ENCODE assay signal across 10 cellular contexts in genomic region chr3:52683611-52684010, GRCh38. TPM values are rescaled to one million over a fixed set of nuclear protein-coding genes. Genes with fewer than 3 reads are reported as not detected.
DNase-seq lines count a peak whose midpoint lies in the region; ATAC-seq and TF ChIP-seq lines count a peak whose summit lies in the region.
"Had no signal": no experiment of that assay in that cellular context is flagged by ENCODE, and none has a peak within 500 bp of the region (broad histone marks: within the 10 kb centered on the region; RNA-seq: fewer than 3 reads in every experiment).

No MANE protein-coding gene starts in this region.

- H3K27ac ChIP-seq in spleen = peak overlapping the region in 6 of 8 donors; percentile 13 to 99 (median 52)

- peaks cover 30 to 94% (median 76%) of the 10 kb centered on the region in 6 donors for H3K4me1 ChIP-seq in spleen

- peaks cover under 1 to 58% (median 21%) of the 10 kb centered on the region in 6 donors for H3K36me3 ChIP-seq in spleen

- intact Hi-C loops in spleen (cut with DNase I; ENCODE audit: low total_unique reads) = no loop called here

- peak; percentile 37 for DNase-seq in activated CD8-positive, alpha-beta memory T cell treated with anti-CD3 and anti-CD28 coated beads for 24 hours
- no peak for DNase-seq in activated CD8-positive, alpha-beta memory T cell treated with anti-CD3 and anti-CD28 coated beads, Interleukin-2, amount 50 U/mL, for 4 hours
- DNase-seq in T-helper 17 cell (no peak), fibroblast of the aortic adventitia (ENCODE audit: low read depth) (peak; percentile 34), spleen (no peak), GM19240 (ENCODE audit: insufficient read length, low spot score) (no peak), omental fat pad (ENCODE audit: low spot score) (no peak), SKM-1 (lab: John Stamatoyannopoulos, UW; ENCODE audit: unreplicated experiment) (no peak)
- DNase-seq: NCI-H1048; stimulated activated CD4-positive, alpha-beta T cell treated with anti-CD3 and anti-CD28 coated beads, Interleukin-2, amount 100 ng/mL, for 24 hours had no signal

- H3K9me3 ChIP-seq in T-helper 17 cell (ENCODE audit: control insufficient read depth, low read length, poor library complexity, severe bottlenecking) (no peaks in the 10 kb centered on the region), spleen (no peaks in the 10 kb centered on the region)

- ATAC-seq in T-helper 17 cell (no peak), omental fat pad (ENCODE audit: low FRiP score) (no peak)

- 71 to 91% (median 87%) methylated on average over 6 of the region's 6 CpGs for WGBS in spleen, 5 donors

- TF ChIP-seq CTCF in fibroblast of the aortic adventitia (IDR thresholded peaks at IDR 0.05; ENCODE audit: insufficient read depth, low read length) (no peak), spleen (IDR thresholded peaks at IDR 0.05 in 8 of 11, conservative IDR thresholded peaks at IDR 0.05 in 3 of 11) (no peak), omental fat pad (IDR thresholded peaks at IDR 0.05) (no peak)

- peaks cover 3% of the 10 kb centered on the region for H3K36me3 Mint-ChIP-seq in T-helper 17 cell (ENCODE audit: low read depth)

- H3K27me3 Mint-ChIP-seq in T-helper 17 cell = no peaks in the 10 kb centered on the region

- H3K4me1 Mint-ChIP-seq in T-helper 17 cell = peaks cover 41% of the 10 kb centered on the region

- H3K4me3 Mint-ChIP-seq in T-helper 17 cell = no peak overlapping the region

- peak overlapping the region; percentile 97 for H3K27ac Mint-ChIP-seq in T-helper 17 cell

- no peak for TF ChIP-seq POLR2A in spleen (IDR thresholded peaks at IDR 0.05)

- H3K4me3 ChIP-seq in fibroblast of the aortic adventitia (ENCODE audit: low read depth, low read length) (no peak overlapping the region), spleen (no peak overlapping the region)

- H3K27me3 ChIP-seq in spleen (replicated peaks in 1 of 7) = no peaks in the 10 kb centered on the region

RNA-seq across cellular contexts. Expression of gene PBRM1, which starts 2.1 kb away (rescaled TPM):
- total RNA-seq in T-helper 17 cell (10 to 100 TPM; 62.8 to 70.8 TPM), fibroblast of the aortic adventitia (ENCODE audit: low replicate concordance) (115 and 149 TPM in 2 replicates), spleen (100 to 1,000 TPM in 3 of 7 donors, 10 to 100 TPM in 4; 60.0 to 125 (median 82.8) TPM), omental fat pad (100 to 1,000 TPM in 3 of 4 donors, 10 to 100 TPM in 1; 89.4 to 118 (median 114) TPM)
- polyA plus RNA-seq in spleen = 10 to 100 TPM in 1 of 3 donors, 1 to 10 TPM in 2; 5.7 to 10.6 (median 6.2) TPM

RNA-seq across cellular contexts. Expression of gene GNL3, which starts 2.2 kb away (rescaled TPM):
- total RNA-seq in T-helper 17 cell (100 to 1,000 TPM; 109 to 117 TPM), fibroblast of the aortic adventitia (ENCODE audit: low replicate concordance) (114 and 325 TPM in 2 replicates), spleen (10 to 100 TPM; 49.8 to 87.8 (median 67.3) TPM), omental fat pad (100 to 1,000 TPM in 2 of 4 donors, 10 to 100 TPM in 2; 55.8 to 371 (median 93.0) TPM)
- 10 to 100 TPM; 61.8 to 70.4 (median 68.0) TPM for polyA plus RNA-seq in spleen

RNA-seq across cellular contexts. Expression of gene GLT8D1, which starts 22.0 kb away (rescaled TPM):
- total RNA-seq in T-helper 17 cell = 10 to 100 TPM; 18.9 to 23.0 TPM
- total RNA-seq in fibroblast of the aortic adventitia (ENCODE audit: low replicate concordance) = 71.1 and 107 TPM in 2 replicates
- total RNA-seq in spleen = 10 to 100 TPM; 23.5 to 53.9 (median 42.4) TPM
- polyA plus RNA-seq in spleen = 10 to 100 TPM; 21.8 to 26.3 (median 25.1) TPM
- total RNA-seq in omental fat pad = 10 to 100 TPM; 24.0 to 53.0 (median 45.4) TPM

RNA-seq across cellular contexts. Expression of gene SPCS1, which starts 22.3 kb away (rescaled TPM):
- total RNA-seq in T-helper 17 cell = 10 to 100 TPM; 62.6 to 63.7 TPM
- total RNA-seq in fibroblast of the aortic adventitia (ENCODE audit: low replicate concordance) = 18.6 and 111 TPM in 2 replicates
- total RNA-seq in spleen = 100 to 1,000 TPM in 3 of 7 donors, 10 to 100 TPM in 4; 56.5 to 154 (median 80.3) TPM
- 100 to 1,000 TPM in 2 of 3 donors, 10 to 100 TPM in 1; 92.4 to 125 (median 122) TPM for polyA plus RNA-seq in spleen
- total RNA-seq in omental fat pad = 100 to 1,000 TPM in 2 of 4 donors, 10 to 100 TPM in 2; 49.2 to 138 (median 84.9) TPM

Comparison
In these comparisons a context has a peak if more than half of its experiments do, and no peak if none do; other contexts are left out.
1. DNase-seq: peak in activated CD8-positive, alpha-beta memory T cell treated with anti-CD3 and anti-CD28 coated beads for 24 hours (single experiment) and fibroblast of the aortic adventitia (single experiment); none in activated CD8-positive, alpha-beta memory T cell treated with anti-CD3 and anti-CD28 coated beads, Interleukin-2, amount 50 U/mL, for 4 hours (single experiment), T-helper 17 cell (0 of 3), spleen (single experiment), GM19240 (single experiment), omental fat pad (single experiment) and SKM-1 (single experiment).